In genomic region chr18:77161954-77162353, GRCh38 we compare ENCODE assay signal across 21 cellular contexts. TPM values are rescaled to one million over a fixed set of nuclear protein-coding genes. Genes with fewer than 3 reads are reported as not detected.
A peak's percentile ranks its signal among the peaks of the same experiment; 100 is the strongest.
DNase-seq lines count a peak whose midpoint lies in the region; ATAC-seq, FAIRE-seq and TF ChIP-seq lines count a peak whose summit lies in the region.
"Had no signal": no experiment of that assay in that cellular context is flagged by ENCODE, and none has a peak within 500 bp of the region (broad histone marks: within the 10 kb centered on the region; RNA-seq: fewer than 3 reads in every experiment).

No MANE protein-coding gene starts in this region.

- no TSS peak for BruUV-seq in MCF 10A (replicated peaks; lab: Mats Ljungman, UMichigan)

- H3K27me3 ChIP-seq in breast epithelium = peaks cover 0 to 6% of the 10 kb centered on the region in 2 donors
- H3K27me3 ChIP-seq in SJSA1 (replicated peaks) = no peaks in the 10 kb centered on the region
- no peaks in the 10 kb centered on the region for H3K27me3 ChIP-seq in right cardiac atrium (ENCODE audit: control insufficient read depth, insufficient read depth)

- H3K9me3 ChIP-seq in breast epithelium = no peaks in the 10 kb centered on the region
- no peaks in the 10 kb centered on the region for H3K9me3 ChIP-seq in SJSA1 (replicated peaks)
- H3K9me3 ChIP-seq in right cardiac atrium (ENCODE audit: control insufficient read depth, low read length) = no peaks in the 10 kb centered on the region

- H3K4me3 Mint-ChIP-seq in MCF 10A (ENCODE audit: unreplicated experiment) = no peak overlapping the region
- H3K4me3 Mint-ChIP-seq: B cell; CD8-positive, alpha-beta T cell had no signal

- no peaks in the 10 kb centered on the region for H3K36me3 Mint-ChIP-seq in MCF 10A (ENCODE audit: insufficient read depth, unreplicated experiment)
- H3K36me3 Mint-ChIP-seq: CD8-positive, alpha-beta T cell had no signal

- no peak for TF ChIP-seq CTCF in MCF 10A (IDR thresholded peaks at IDR 0.05; ENCODE audit: unreplicated experiment)
- no peak for TF ChIP-seq CTCF in breast epithelium (IDR thresholded peaks at IDR 0.05)

- POLR2A ChIA-PET in MCF 10A (lab: Yijun Ruan, JAX) = no interaction called here

- H3K36me3 ChIP-seq in breast epithelium (no peaks in the 10 kb centered on the region), SJSA1 (no peaks in the 10 kb centered on the region)

- no peaks in the 10 kb centered on the region for H3K9me3 Mint-ChIP-seq in MCF 10A (ENCODE audit: unreplicated experiment)
- H3K9me3 Mint-ChIP-seq: CD8-positive, alpha-beta T cell had no signal

- H3K27ac ChIP-seq in breast epithelium = no peak overlapping the region
- H3K27ac ChIP-seq in SJSA1 = peak overlapping the region; percentile 14; the same call in 1 of the 2 replicates
- H3K27ac ChIP-seq in epithelial cell of prostate = peak overlapping the region; percentile 68
- H3K27ac ChIP-seq in right cardiac atrium (ENCODE audit: low read length) = no peak overlapping the region
- H3K27ac ChIP-seq: 22Rv1, C4-2B had no signal

- CTCF ChIA-PET in MCF 10A (lab: Yijun Ruan, JAX) = no interaction called here

- H3K27ac Mint-ChIP-seq in MCF 10A (ENCODE audit: low read depth, unreplicated experiment) = no peak overlapping the region
- H3K27ac Mint-ChIP-seq: B cell; CD8-positive, alpha-beta T cell had no signal

- no peak for TF ChIP-seq POLR2A in breast epithelium (IDR thresholded peaks at IDR 0.05)

- no peak for FAIRE-seq in urothelium cell line (lab: Jason Lieb, UNC)
- FAIRE-seq: G401.6 had no signal

- no peak overlapping the region for H3K4me3 ChIP-seq in breast epithelium
- H3K4me3 ChIP-seq in SJSA1 = no peak overlapping the region
- H3K4me3 ChIP-seq in right cardiac atrium (ENCODE audit: low read length) = no peak overlapping the region

- H3K4me1 ChIP-seq in breast epithelium (no peaks in the 10 kb centered on the region), SJSA1 (replicated peaks) (peaks cover 25% of the 10 kb centered on the region), right cardiac atrium (ENCODE audit: control insufficient read depth, insufficient read depth, low read length) (no peaks in the 10 kb centered on the region)

- H3K27me3 Mint-ChIP-seq in MCF 10A (ENCODE audit: insufficient read depth, unreplicated experiment) = no peaks in the 10 kb centered on the region

- H3K4me1 Mint-ChIP-seq in MCF 10A (ENCODE audit: insufficient read depth, unreplicated experiment) = peaks cover 20% of the 10 kb centered on the region

- DNase-seq in MCF 10A (ENCODE audit: unreplicated experiment) (peak; percentile 50), breast epithelium (ENCODE audit: low spot score in 2 of 2) (no peak), SJSA1 (ENCODE audit: low read depth in 1 of 2, low spot score in 2 of 2) (peak in 1 of 2 experiments; percentile 16), epithelial cell of prostate (ENCODE audit: low read depth, low spot score) (no peak), urothelium cell line (ENCODE audit: low spot score) (peak; percentile 30), right cardiac atrium (no peak), mucosa of gallbladder (ENCODE audit: low spot score) (no peak), cortex of kidney (lab: John Stamatoyannopoulos, UW) (no peak)
- DNase-seq: Calu3; CD8-positive, alpha-beta T cell; DMS153; NCI-H1092 treated with DMSO at 0.1 percent for 48 hours; NCI-H1436; NCI-H187 treated with DMSO at 0.1 percent for 48 hours; NCI-H524; NCI-H774; Right ventricle myocardium superior had no signal

- intact Hi-C loops in MCF 10A (cut with micrococcal nuclease) = no loop called here
- intact Hi-C loops in breast epithelium (cut with DNase I; ENCODE audit: low total_unique reads) = no loop called here
- intact Hi-C loops in right cardiac atrium (cut with DNase I) = no loop called here

- 67% methylated on average over 5 of the region's 5 CpGs for WGBS in right cardiac atrium

- no peak for ATAC-seq in right cardiac atrium
- ATAC-seq: CD8-positive, alpha-beta T cell had no signal

RNA-seq across cellular contexts. Expression of gene MBP, which starts 29.4 kb away (rescaled TPM):
- total RNA-seq in MCF 10A (2022) (31.6 and 31.7 TPM in 2 replicates), breast epithelium (10 to 100 TPM; 27.2 to 46.2 (median 32.4) TPM), right cardiac atrium (10 to 100 TPM; 14.6 to 26.4 (median 19.6) TPM), mucosa of gallbladder (91.4 TPM)
- total RNA-seq in SJSA1 (2014; rRNA removed; shearing (Covaris generic)) = not detected in 2 replicates
- polyA plus RNA-seq in right cardiac atrium = 10.5 TPM

Comparison
In these comparisons a context has a peak if more than half of its experiments do, and no peak if none do; other contexts are left out.
1. DNase-seq: peak in MCF 10A (single experiment) and urothelium cell line (single experiment); none in breast epithelium (0 of 2), epithelial cell of prostate (single experiment), right cardiac atrium (0 of 3), mucosa of gallbladder (single experiment) and cortex of kidney (single experiment).
2. H3K27ac ChIP-seq: peak in SJSA1 (single experiment) and epithelial cell of prostate (single experiment); none in breast epithelium (0 of 2) and right cardiac atrium (single experiment).
3. RNA of gene MBP, which starts 29.4 kb away (total RNA-seq): 91.4 TPM in mucosa of gallbladder (single experiment), 27.2 to 46.2 TPM in breast epithelium, 31.6 to 31.7 TPM in MCF 10A and 14.6 to 26.4 TPM in right cardiac atrium; not detected in SJSA1; every median in the first group is over 10 times any median in the second.